In genomic region chr18:79454034-79454735, GRCh38 we compare ENCODE assay signal across 15 cellular contexts. TPM values are rescaled to one million over a fixed set of nuclear protein-coding genes. Genes with fewer than 3 reads are reported as not detected.
A peak's percentile ranks its signal among the peaks of the same experiment; 100 is the strongest.
DNase-seq lines count a peak whose midpoint lies in the region; ATAC-seq and TF ChIP-seq lines count a peak whose summit lies in the region.
"Had no signal": no experiment of that assay in that cellular context is flagged by ENCODE, and none has a peak within 500 bp of the region (broad histone marks: within the 10 kb centered on the region; RNA-seq: fewer than 3 reads in every experiment).

No MANE protein-coding gene starts in this region.

- H3K4me1 Mint-ChIP-seq in CD4-positive, alpha-beta T cell (ENCODE audit: low read depth) = no peaks in the 10 kb centered on the region
- H3K4me1 Mint-ChIP-seq in activated B cell treated with CpG ODN at 0.5 μM for 24 hours = peaks cover 5% of the 10 kb centered on the region
- H3K4me1 Mint-ChIP-seq: activated CD4-positive, alpha-beta T cell treated with anti-CD3 and anti-CD28 coated beads, Interleukin-2, amount 10 ng/mL, durations not matched to agents 24 days and 14 days; activated naive CD4-positive, alpha-beta T cell treated with anti-CD3 and anti-CD28 coated beads, Interleukin-2, amount 50 U/mL, for 24 hours had no signal

- no peak for DNase-seq in CD4-positive, alpha-beta T cell
- DNase-seq in activated B cell treated with CpG ODN at 0.5 μM for 24 hours (no peak), heart right ventricle (peak; percentile 36 to 58), sigmoid colon (no peak), NCI-H69 (lab: John Stamatoyannopoulos, UW) (no peak), GM13977 (ENCODE audit: low spot score) (no peak)
- DNase-seq: activated CD4-positive, alpha-beta T cell treated with anti-CD3 and anti-CD28 coated beads, Interleukin-2, amount 10 ng/mL, durations not matched to agents 24 days and 14 days; BE2C; NCI-H1417 treated with DMSO at 0.1 percent for 48 hours; NCI-H2227 treated with DMSO at 0.1 percent for 48 hours; NK-92 treated with Interleukin-12 subunit alpha and Interleukin-12 subunit beta, amount 100 ng/mL, for 24 hours; nucleus accumbens had no signal

- no peaks in the 10 kb centered on the region for H3K9me3 Mint-ChIP-seq in CD4-positive, alpha-beta T cell
- no peaks in the 10 kb centered on the region for H3K9me3 Mint-ChIP-seq in activated B cell treated with CpG ODN at 0.5 μM for 24 hours
- H3K9me3 Mint-ChIP-seq: activated CD4-positive, alpha-beta T cell treated with anti-CD3 and anti-CD28 coated beads, Interleukin-2, amount 10 ng/mL, durations not matched to agents 24 days and 14 days; activated naive CD4-positive, alpha-beta T cell treated with anti-CD3 and anti-CD28 coated beads, Interleukin-2, amount 50 U/mL, for 24 hours had no signal

- peak; percentile 11 for ATAC-seq in CD4-positive, alpha-beta T cell (ENCODE audit: poor library complexity)
- no peak for ATAC-seq in activated B cell treated with CpG ODN at 0.5 μM for 24 hours (ENCODE audit: low read depth)
- peak; percentile 10 to 66 (median 46) for ATAC-seq in heart right ventricle
- no peak for ATAC-seq in GM21723 (IDR thresholded peaks at IDR 0.05; ENCODE audit: unreplicated experiment)
- no peak for ATAC-seq in HG03135 (IDR thresholded peaks at IDR 0.05; ENCODE audit: unreplicated experiment)

- H3K4me3 ChIP-seq in heart right ventricle (no peak overlapping the region), sigmoid colon (no peak overlapping the region)

- H3K9me3 ChIP-seq in CD4-positive, alpha-beta T cell (ENCODE audit: control insufficient read depth, low read length) = no peaks in the 10 kb centered on the region
- no peaks in the 10 kb centered on the region for H3K9me3 ChIP-seq in heart right ventricle
- H3K9me3 ChIP-seq in sigmoid colon = no peaks in the 10 kb centered on the region
- H3K9me3 ChIP-seq: BE2C had no signal

- TF ChIP-seq POLR2A in sigmoid colon (IDR thresholded peaks at IDR 0.05) = no peak

- H3K4me3 Mint-ChIP-seq in CD4-positive, alpha-beta T cell = peak overlapping the region; percentile 42
- H3K4me3 Mint-ChIP-seq in activated B cell treated with CpG ODN at 0.5 μM for 24 hours = no peak overlapping the region
- H3K4me3 Mint-ChIP-seq: activated CD4-positive, alpha-beta T cell treated with anti-CD3 and anti-CD28 coated beads, Interleukin-2, amount 10 ng/mL, durations not matched to agents 24 days and 14 days; activated naive CD4-positive, alpha-beta T cell treated with anti-CD3 and anti-CD28 coated beads, Interleukin-2, amount 50 U/mL, for 24 hours had no signal

- in situ Hi-C loops in GM13977 (cut with MboI; ENCODE audit: low pct_unique_long_range_greater_than_20kb, low sequenced_read_pairs, unreplicated experiment) = no loop called here

- WGBS in heart right ventricle, 2 donors = 68 to 69% methylated on average over 26 of the region's 26 CpGs
- WGBS in sigmoid colon, 2 donors = 69 to 81% methylated on average over 26 of the region's 26 CpGs

- no peaks in the 10 kb centered on the region for H3K27me3 Mint-ChIP-seq in CD4-positive, alpha-beta T cell
- no peaks in the 10 kb centered on the region for H3K27me3 Mint-ChIP-seq in activated B cell treated with CpG ODN at 0.5 μM for 24 hours
- H3K27me3 Mint-ChIP-seq: activated CD4-positive, alpha-beta T cell treated with anti-CD3 and anti-CD28 coated beads, Interleukin-2, amount 10 ng/mL, durations not matched to agents 24 days and 14 days; activated naive CD4-positive, alpha-beta T cell treated with anti-CD3 and anti-CD28 coated beads, Interleukin-2, amount 50 U/mL, for 24 hours had no signal

- no peak overlapping the region for H3K27ac ChIP-seq in CD4-positive, alpha-beta T cell (ENCODE audit: low read depth, low read length)
- H3K27ac ChIP-seq in heart right ventricle (peak overlapping the region in 8 of 10 donors; percentile 4 to 65 (median 50)), sigmoid colon (peak overlapping the region; percentile 0 to 46 (median 36))

- H3K36me3 ChIP-seq in heart right ventricle = peaks cover 0 to 79% (median 11%) of the 10 kb centered on the region in 9 donors
- peaks cover 15 to 64% (median 16%) of the 10 kb centered on the region in 4 donors for H3K36me3 ChIP-seq in sigmoid colon
- H3K36me3 ChIP-seq: BE2C had no signal

- POLR2A ChIA-PET in CD4-positive, alpha-beta T cell (lab: Charles Lee) = interaction anchor here (0.9 to 1.2 kb wide), 2 partner anchors 49 to 61 kb away, joined by 3 read pairs; no protein-coding TSS in a partner anchor
- POLR2A ChIA-PET in activated B cell treated with CpG ODN at 0.5 μM for 24 hours (lab: Charles Lee) = interaction anchor here (0.8 to 1.1 kb wide), 2 partner anchors 49 to 52 kb away, joined by 3 to 5 read pairs; no protein-coding TSS in a partner anchor

- H3K27ac Mint-ChIP-seq in CD4-positive, alpha-beta T cell = peak overlapping the region; percentile 53
- peak overlapping the region; percentile 46 for H3K27ac Mint-ChIP-seq in activated B cell treated with CpG ODN at 0.5 μM for 24 hours
- H3K27ac Mint-ChIP-seq: activated CD4-positive, alpha-beta T cell treated with anti-CD3 and anti-CD28 coated beads, Interleukin-2, amount 10 ng/mL, durations not matched to agents 24 days and 14 days had no signal

- no peak for TF ChIP-seq CTCF in CD4-positive, alpha-beta T cell (IDR thresholded peaks at IDR 0.05)
- no peak for TF ChIP-seq CTCF in activated B cell treated with CpG ODN at 0.5 μM for 24 hours (IDR thresholded peaks at IDR 0.05)
- TF ChIP-seq CTCF in heart right ventricle (IDR thresholded peaks at IDR 0.05) = no peak
- TF ChIP-seq CTCF in sigmoid colon (IDR thresholded peaks at IDR 0.05) = no peak
- TF ChIP-seq CTCF in GM13977 (IDR thresholded peaks at IDR 0.05; ENCODE audit: extremely low read depth, insufficient read depth, missing control alignments) = no peak

- intact Hi-C loops in CD4-positive, alpha-beta T cell (cut with DNase I, micrococcal nuclease) = no loop called here
- intact Hi-C loops in activated B cell treated with CpG ODN at 0.5 μM for 24 hours (cut with micrococcal nuclease) (no loop called here), heart right ventricle (cut with DNase I) (loop anchor here in 1 of 10 donors (5.0 kb wide), 1 partner anchor 47 kb away; no protein-coding TSS in a partner anchor), sigmoid colon (cut with DNase I) (no loop called here)

- peaks cover 11 to 33% (median 24%) of the 10 kb centered on the region in 9 donors for H3K4me1 ChIP-seq in heart right ventricle
- H3K4me1 ChIP-seq in sigmoid colon = peaks cover 0 to 27% (median 24%) of the 10 kb centered on the region in 4 donors
- H3K4me1 ChIP-seq: BE2C had no signal

- H3K36me3 Mint-ChIP-seq in CD4-positive, alpha-beta T cell (ENCODE audit: low read depth) = peaks cover 72% of the 10 kb centered on the region
- H3K36me3 Mint-ChIP-seq in activated B cell treated with CpG ODN at 0.5 μM for 24 hours (ENCODE audit: low read depth) = peaks cover 67% of the 10 kb centered on the region

- no peaks in the 10 kb centered on the region for H3K27me3 ChIP-seq in CD4-positive, alpha-beta T cell (ENCODE audit: control insufficient read depth, insufficient read depth, low read length)
- no peaks in the 10 kb centered on the region for H3K27me3 ChIP-seq in heart right ventricle
- no peaks in the 10 kb centered on the region for H3K27me3 ChIP-seq in sigmoid colon
- H3K27me3 ChIP-seq: BE2C had no signal

- CTCF ChIA-PET in CD4-positive, alpha-beta T cell (lab: Charles Lee) = interaction anchor here (1.3 kb wide), 1 partner anchor 58 kb away, joined by 3 read pairs; the partner anchor contains the start of gene NFATC1
- CTCF ChIA-PET in activated B cell treated with CpG ODN at 0.5 μM for 24 hours (lab: Charles Lee) = interaction anchor here (0.8 to 1.2 kb wide), 2 partner anchors 11 to 58 kb away, joined by 3 read pairs; no protein-coding TSS in a partner anchor

- no peak for TF ChIP-seq EP300 in sigmoid colon (IDR thresholded peaks at IDR 0.05)

RNA-seq across cellular contexts. Expression of gene NFATC1, which starts 58.5 kb away (rescaled TPM):
- total RNA-seq in CD4-positive, alpha-beta T cell = 100 to 1,000 TPM; 107 to 113 TPM
- total RNA-seq in activated B cell treated with CpG ODN at 0.5 μM for 24 hours = 49.0 and 52.6 TPM in 2 replicates
- total RNA-seq in heart right ventricle = 10 to 100 TPM; 14.0 to 23.8 (median 19.0) TPM
- polyA plus RNA-seq in heart right ventricle = 10 to 100 TPM in 1 of 2 donors, 1 to 10 TPM in 1; 6.3 to 12.0 TPM
- total RNA-seq in sigmoid colon = 10 to 100 TPM in 3 of 4 donors, 1 to 10 TPM in 1; 7.3 to 13.8 (median 11.1) TPM
- 10 to 100 TPM in 1 of 3 donors, 1 to 10 TPM in 2; 1.6 to 12.4 (median 2.4) TPM for polyA plus RNA-seq in sigmoid colon

Comparison
In these comparisons a context has a peak if more than half of its experiments do, and no peak if none do; other contexts are left out.
1. ATAC-seq: peak in CD4-positive, alpha-beta T cell (single experiment) and heart right ventricle (8 of 8); none in activated B cell treated with CpG ODN at 0.5 μM for 24 hours (single experiment), GM21723 (single experiment) and HG03135 (single experiment).
2. DNase-seq: peak in heart right ventricle (2 of 2); none in CD4-positive, alpha-beta T cell (0 of 10), activated B cell treated with CpG ODN at 0.5 μM for 24 hours (single experiment), sigmoid colon (single experiment), NCI-H69 (single experiment) and GM13977 (single experiment).